In the genomic region with DNA sequence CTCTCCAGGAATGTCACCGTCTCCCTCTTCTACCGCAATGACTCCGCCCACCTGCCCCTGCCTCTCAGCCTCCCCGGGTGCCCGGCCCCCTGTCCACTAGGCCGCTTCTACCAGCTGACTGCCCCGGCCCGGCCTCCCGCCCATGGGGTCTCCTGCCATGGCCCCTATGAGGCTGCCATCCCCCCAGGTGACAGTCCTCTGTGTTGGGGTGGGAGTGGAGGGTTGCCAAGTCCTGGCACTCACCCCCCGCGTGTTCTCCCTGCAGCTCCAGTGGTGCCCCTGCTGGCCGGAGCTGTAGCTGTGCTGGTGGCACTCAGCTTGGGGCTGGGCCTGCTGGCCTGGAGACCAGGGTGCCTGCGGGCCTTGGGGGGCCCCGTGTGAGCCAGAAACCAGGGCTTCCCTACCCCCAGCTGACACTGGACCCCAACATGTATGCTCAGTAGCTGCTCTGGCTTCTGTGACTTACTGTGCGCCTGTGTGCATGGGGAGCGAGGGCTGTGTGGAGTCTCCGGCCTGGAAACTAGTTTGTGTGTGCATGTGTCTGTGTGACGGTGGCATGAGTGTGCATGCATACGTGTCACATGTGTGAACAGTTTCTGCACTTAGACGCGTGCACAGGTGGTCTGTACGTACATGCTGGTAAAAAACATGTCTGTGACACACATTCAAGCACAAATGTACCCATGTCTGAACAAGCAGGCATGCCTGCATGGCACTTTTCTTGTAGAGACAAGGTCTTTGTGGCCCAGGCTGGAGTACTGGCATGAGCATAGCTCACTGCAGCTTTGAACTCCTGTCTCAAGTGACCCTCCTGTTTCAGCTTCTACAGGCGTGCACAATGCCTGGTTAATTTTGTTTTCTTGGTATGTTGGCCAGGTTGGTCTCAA, we compare ENCODE assay signal across 1 cellular context.
TF ChIP-seq lines count a peak whose summit lies in the region.

No MANE protein-coding gene starts in this region.

TF ChIP-seq in K562, 482 proteins besides CTCF, POLR2A, EP300 and RAD21 (continues in another document):
- TF ChIP-seq ESRRB (CRISPR knock-in tag; IDR thresholded peaks at IDR 0.05; ENCODE audit: borderline replicate concordance) = no peak
- no peak for TF ChIP-seq ZNF395 (CRISPR knock-in tag; IDR thresholded peaks at IDR 0.05)
- TF ChIP-seq ZNF431 (CRISPR knock-in tag; IDR thresholded peaks at IDR 0.05) = no peak
- no peak for TF ChIP-seq NR2C2 (CRISPR knock-in tag; IDR thresholded peaks at IDR 0.05)
- no peak for TF ChIP-seq NR2C2 (tag; IDR thresholded peaks at IDR 0.05)
- TF ChIP-seq TBL1XR1 (IDR thresholded peaks at IDR 0.05; ENCODE audit: low read length in 2 of 2) = no peak
- TF ChIP-seq STAT6 (CRISPR knock-in tag; IDR thresholded peaks at IDR 0.05) = no peak
- TF ChIP-seq MED1 (CRISPR knock-in tag; IDR thresholded peaks at IDR 0.05; ENCODE audit: borderline replicate concordance) = no peak
- TF ChIP-seq SMC3 (conservative IDR thresholded peaks at IDR 0.05; ENCODE audit: insufficient read depth, low read depth, low read length) = no peak
- TF ChIP-seq, protein P1, sequence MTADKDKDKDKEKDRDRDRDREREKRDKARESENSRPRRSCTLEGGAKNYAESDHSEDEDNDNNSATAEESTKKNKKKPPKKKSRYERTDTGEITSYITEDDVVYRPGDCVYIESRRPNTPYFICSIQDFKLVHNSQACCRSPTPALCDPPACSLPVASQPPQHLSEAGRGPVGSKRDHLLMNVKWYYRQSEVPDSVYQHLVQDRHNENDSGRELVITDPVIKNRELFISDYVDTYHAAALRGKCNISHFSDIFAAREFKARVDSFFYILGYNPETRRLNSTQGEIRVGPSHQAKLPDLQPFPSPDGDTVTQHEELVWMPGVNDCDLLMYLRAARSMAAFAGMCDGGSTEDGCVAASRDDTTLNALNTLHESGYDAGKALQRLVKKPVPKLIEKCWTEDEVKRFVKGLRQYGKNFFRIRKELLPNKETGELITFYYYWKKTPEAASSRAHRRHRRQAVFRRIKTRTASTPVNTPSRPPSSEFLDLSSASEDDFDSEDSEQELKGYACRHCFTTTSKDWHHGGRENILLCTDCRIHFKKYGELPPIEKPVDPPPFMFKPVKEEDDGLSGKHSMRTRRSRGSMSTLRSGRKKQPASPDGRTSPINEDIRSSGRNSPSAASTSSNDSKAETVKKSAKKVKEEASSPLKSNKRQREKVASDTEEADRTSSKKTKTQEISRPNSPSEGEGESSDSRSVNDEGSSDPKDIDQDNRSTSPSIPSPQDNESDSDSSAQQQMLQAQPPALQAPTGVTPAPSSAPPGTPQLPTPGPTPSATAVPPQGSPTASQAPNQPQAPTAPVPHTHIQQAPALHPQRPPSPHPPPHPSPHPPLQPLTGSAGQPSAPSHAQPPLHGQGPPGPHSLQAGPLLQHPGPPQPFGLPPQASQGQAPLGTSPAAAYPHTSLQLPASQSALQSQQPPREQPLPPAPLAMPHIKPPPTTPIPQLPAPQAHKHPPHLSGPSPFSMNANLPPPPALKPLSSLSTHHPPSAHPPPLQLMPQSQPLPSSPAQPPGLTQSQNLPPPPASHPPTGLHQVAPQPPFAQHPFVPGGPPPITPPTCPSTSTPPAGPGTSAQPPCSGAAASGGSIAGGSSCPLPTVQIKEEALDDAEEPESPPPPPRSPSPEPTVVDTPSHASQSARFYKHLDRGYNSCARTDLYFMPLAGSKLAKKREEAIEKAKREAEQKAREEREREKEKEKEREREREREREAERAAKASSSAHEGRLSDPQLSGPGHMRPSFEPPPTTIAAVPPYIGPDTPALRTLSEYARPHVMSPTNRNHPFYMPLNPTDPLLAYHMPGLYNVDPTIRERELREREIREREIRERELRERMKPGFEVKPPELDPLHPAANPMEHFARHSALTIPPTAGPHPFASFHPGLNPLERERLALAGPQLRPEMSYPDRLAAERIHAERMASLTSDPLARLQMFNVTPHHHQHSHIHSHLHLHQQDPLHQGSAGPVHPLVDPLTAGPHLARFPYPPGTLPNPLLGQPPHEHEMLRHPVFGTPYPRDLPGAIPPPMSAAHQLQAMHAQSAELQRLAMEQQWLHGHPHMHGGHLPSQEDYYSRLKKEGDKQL (CRISPR knock-in tag; IDR thresholded peaks at IDR 0.05; ENCODE audit: borderline replicate concordance) = no peak
- TF ChIP-seq SIN3A (IDR thresholded peaks at IDR 0.05; ENCODE audit: borderline replicate concordance in 2 of 2, control insufficient read depth in 1 of 2, low read depth in 2 of 2, low read length in 2 of 2) = 0 out of 4 replicates have a peak, but pooled peaks of 1 of the 2 experiments have one; percentile 7
- no peak for TF ChIP-seq SRF (CRISPR knock-in tag; IDR thresholded peaks at IDR 0.05)
- no peak for TF ChIP-seq SAP30 (IDR thresholded peaks at IDR 0.05; ENCODE audit: borderline replicate concordance, insufficient read depth, low read depth, low read length, poor library complexity, severe bottlenecking)
- TF ChIP-seq, protein P2, sequence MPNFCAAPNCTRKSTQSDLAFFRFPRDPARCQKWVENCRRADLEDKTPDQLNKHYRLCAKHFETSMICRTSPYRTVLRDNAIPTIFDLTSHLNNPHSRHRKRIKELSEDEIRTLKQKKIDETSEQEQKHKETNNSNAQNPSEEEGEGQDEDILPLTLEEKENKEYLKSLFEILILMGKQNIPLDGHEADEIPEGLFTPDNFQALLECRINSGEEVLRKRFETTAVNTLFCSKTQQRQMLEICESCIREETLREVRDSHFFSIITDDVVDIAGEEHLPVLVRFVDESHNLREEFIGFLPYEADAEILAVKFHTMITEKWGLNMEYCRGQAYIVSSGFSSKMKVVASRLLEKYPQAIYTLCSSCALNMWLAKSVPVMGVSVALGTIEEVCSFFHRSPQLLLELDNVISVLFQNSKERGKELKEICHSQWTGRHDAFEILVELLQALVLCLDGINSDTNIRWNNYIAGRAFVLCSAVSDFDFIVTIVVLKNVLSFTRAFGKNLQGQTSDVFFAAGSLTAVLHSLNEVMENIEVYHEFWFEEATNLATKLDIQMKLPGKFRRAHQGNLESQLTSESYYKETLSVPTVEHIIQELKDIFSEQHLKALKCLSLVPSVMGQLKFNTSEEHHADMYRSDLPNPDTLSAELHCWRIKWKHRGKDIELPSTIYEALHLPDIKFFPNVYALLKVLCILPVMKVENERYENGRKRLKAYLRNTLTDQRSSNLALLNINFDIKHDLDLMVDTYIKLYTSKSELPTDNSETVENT (CRISPR knock-in tag; IDR thresholded peaks at IDR 0.05) = no peak
- no peak for TF ChIP-seq ZNF507 (tag; conservative IDR thresholded peaks at IDR 0.05)
- TF ChIP-seq, protein P3, sequence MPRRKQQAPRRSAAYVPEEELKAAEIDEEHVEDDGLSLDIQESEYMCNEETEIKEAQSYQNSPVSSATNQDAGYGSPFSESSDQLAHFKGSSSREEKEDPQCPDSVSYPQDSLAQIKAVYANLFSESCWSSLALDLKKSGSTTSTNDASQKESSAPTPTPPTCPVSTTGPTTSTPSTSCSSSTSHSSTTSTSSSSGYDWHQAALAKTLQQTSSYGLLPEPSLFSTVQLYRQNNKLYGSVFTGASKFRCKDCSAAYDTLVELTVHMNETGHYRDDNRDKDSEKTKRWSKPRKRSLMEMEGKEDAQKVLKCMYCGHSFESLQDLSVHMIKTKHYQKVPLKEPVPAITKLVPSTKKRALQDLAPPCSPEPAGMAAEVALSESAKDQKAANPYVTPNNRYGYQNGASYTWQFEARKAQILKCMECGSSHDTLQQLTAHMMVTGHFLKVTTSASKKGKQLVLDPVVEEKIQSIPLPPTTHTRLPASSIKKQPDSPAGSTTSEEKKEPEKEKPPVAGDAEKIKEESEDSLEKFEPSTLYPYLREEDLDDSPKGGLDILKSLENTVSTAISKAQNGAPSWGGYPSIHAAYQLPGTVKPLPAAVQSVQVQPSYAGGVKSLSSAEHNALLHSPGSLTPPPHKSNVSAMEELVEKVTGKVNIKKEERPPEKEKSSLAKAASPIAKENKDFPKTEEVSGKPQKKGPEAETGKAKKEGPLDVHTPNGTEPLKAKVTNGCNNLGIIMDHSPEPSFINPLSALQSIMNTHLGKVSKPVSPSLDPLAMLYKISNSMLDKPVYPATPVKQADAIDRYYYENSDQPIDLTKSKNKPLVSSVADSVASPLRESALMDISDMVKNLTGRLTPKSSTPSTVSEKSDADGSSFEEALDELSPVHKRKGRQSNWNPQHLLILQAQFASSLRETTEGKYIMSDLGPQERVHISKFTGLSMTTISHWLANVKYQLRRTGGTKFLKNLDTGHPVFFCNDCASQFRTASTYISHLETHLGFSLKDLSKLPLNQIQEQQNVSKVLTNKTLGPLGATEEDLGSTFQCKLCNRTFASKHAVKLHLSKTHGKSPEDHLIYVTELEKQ (CRISPR knock-in tag; IDR thresholded peaks at IDR 0.05) = no peak
- TF ChIP-seq FOXP1 (CRISPR knock-in tag; IDR thresholded peaks at IDR 0.05) = 0 out of 2 replicates have a peak, but pooled peaks have one; percentile 60
- TF ChIP-seq, protein P4, sequence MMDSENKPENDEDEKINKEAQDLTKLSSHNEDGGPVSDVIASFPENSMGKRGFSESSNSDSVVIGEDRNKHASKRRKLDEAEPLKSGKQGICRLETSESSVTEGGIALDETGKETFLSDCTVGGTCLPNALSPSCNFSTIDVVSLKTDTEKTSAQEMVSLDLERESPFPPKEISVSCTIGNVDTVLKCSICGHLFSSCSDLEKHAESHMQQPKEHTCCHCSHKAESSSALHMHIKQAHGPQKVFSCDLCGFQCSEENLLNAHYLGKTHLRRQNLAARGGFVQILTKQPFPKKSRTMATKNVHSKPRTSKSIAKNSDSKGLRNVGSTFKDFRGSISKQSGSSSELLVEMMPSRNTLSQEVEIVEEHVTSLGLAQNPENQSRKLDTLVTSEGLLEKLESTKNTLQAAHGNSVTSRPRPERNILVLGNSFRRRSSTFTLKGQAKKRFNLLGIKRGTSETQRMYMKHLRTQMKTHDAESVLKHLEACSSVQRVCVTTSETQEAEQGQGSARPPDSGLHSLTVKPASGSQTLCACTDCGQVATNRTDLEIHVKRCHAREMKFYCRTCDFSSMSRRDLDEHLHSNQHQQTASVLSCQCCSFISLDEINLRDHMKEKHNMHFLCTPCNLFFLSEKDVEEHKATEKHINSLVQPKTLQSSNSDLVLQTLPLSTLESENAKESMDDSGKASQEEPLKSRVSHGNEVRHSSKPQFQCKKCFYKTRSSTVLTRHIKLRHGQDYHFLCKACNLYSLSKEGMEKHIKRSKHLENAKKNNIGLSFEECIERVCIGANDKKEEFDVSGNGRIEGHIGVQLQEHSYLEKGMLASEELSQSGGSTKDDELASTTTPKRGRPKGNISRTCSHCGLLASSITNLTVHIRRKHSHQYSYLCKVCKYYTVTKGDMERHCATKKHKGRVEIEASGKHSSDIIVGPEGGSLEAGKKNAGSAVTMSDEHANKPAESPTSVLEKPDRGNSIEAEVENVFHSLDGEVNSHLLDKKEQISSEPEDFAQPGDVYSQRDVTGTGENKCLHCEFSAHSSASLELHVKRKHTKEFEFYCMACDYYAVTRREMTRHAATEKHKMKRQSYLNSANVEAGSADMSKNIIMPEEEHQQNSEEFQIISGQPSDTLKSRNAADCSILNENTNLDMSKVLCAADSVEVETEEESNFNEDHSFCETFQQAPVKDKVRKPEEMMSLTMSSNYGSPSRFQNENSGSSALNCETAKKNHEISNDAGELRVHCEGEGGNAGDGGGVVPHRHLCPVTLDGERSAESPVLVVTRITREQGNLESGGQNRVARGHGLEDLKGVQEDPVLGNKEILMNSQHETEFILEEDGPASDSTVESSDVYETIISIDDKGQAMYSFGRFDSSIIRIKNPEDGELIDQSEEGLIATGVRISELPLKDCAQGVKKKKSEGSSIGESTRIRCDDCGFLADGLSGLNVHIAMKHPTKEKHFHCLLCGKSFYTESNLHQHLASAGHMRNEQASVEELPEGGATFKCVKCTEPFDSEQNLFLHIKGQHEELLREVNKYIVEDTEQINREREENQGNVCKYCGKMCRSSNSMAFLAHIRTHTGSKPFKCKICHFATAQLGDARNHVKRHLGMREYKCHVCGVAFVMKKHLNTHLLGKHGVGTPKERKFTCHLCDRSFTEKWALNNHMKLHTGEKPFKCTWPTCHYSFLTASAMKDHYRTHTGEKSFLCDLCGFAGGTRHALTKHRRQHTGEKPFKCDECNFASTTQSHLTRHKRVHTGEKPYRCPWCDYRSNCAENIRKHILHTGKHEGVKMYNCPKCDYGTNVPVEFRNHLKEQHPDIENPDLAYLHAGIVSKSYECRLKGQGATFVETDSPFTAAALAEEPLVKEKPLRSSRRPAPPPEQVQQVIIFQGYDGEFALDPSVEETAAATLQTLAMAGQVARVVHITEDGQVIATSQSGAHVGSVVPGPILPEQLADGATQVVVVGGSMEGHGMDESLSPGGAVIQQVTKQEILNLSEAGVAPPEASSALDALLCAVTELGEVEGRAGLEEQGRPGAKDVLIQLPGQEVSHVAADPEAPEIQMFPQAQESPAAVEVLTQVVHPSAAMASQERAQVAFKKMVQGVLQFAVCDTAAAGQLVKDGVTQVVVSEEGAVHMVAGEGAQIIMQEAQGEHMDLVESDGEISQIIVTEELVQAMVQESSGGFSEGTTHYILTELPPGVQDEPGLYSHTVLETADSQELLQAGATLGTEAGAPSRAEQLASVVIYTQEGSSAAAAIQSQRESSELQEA (IDR thresholded peaks at IDR 0.05; ENCODE audit: low read depth) = no peak
- peak; percentile 83 for TF ChIP-seq SUPT5H (IDR thresholded peaks at IDR 0.05)
- no peak for TF ChIP-seq CBX8 (IDR thresholded peaks at IDR 0.05; ENCODE audit: borderline replicate concordance, extremely low read depth, low read depth, low read length, poor library complexity, severe bottlenecking)
- TF ChIP-seq ZKSCAN3 (CRISPR knock-in tag; IDR thresholded peaks at IDR 0.05) = no peak
- TF ChIP-seq SIN3B (IDR thresholded peaks at IDR 0.05; ENCODE audit: low read depth) = no peak
- no peak for TF ChIP-seq GATA2 (CRISPR knock-in tag; IDR thresholded peaks at IDR 0.05)
